ENCODE assay signal across 8 cellular contexts in the genomic region with DNA sequence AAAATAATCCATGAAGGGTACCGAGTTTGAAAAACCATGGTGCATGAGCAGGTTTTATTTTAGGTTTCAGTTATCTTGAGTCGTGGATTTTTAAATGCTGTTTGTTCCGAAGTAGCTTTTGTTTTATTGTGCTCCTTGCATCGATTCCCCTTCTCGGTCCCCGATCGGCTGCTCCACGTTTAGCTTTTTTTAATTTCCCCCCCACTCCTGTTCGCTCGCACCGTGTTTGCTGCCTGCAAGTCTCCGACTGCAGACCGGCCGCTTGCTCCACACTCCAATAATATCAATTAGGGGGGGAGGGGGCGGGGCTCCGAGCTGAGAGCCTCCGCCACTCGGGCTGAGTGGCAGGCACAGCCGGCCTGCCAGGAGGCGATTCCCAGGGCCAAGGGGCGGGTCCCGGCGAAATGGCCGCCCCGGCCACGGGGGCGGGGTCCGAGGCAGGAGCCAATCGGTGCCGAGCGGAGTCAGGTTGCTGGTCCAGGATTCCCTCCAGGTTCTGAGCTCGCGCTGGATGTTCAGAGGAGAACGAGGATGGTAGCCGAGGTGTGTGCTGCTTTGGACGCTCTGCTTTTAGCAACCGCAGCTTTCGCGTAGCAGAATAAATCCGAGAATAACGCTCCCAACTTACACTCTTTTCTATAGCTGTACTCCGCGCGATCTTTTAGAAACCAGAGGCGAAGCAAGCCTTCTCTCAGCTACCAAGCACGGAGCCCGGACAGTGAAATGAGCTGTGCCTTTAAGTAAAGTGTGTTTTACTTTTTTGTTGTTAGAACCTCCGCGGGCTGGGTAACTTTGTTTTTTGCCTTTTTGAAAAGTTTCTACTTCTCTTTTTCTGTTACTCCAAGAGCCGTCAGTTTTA. TPM values are rescaled to one million over a fixed set of nuclear protein-coding genes. Genes with fewer than 3 reads are reported as not detected.
DNase-seq lines count a peak whose midpoint lies in the region; ATAC-seq and TF ChIP-seq lines count a peak whose summit lies in the region.

EPHA7 (minus strand) TSS at position 256 of the 859 bp plus-strand sequence; CDS start at position 38, 218 bp downstream.

- H3K27ac Mint-ChIP-seq in neural progenitor cell (peak within 1 kb of the TSS; percentile 98), type B pancreatic cell (peak within 1 kb of the TSS; percentile 93)

- no peak for TF ChIP-seq CTCF in neural progenitor cell (IDR thresholded peaks at IDR 0.05)
- no peak for TF ChIP-seq CTCF in type B pancreatic cell (conservative IDR thresholded peaks at IDR 0.05)

- no peaks in the 10 kb centered on the region for H3K9me3 ChIP-seq in adipocyte (ENCODE audit: control insufficient read depth, low read length)
- H3K9me3 ChIP-seq in neural progenitor cell (ENCODE audit: low read depth): no peaks in the 10 kb centered on the region

- DNase-seq in COLO668 (lab: John Stamatoyannopoulos, UW; ENCODE audit: unreplicated experiment) (peak; percentile 96), NCI-H526 (lab: John Stamatoyannopoulos, UW) (peak; percentile 91 to 98), adipocyte (ENCODE audit: low read depth) (peak; percentile 94), head of caudate nucleus (peak; percentile 90 to 99 (median 97)), neural progenitor cell (ENCODE audit: low spot score) (peak; percentile 100), type B pancreatic cell (ENCODE audit: extremely low spot score, unreplicated experiment) (peak; percentile 99)

- ATAC-seq in GM19463 (IDR thresholded peaks at IDR 0.05; ENCODE audit: unreplicated experiment): peak; percentile 97
- peak; percentile 82 for ATAC-seq in HG03520 (IDR thresholded peaks at IDR 0.05; ENCODE audit: unreplicated experiment)

- peak within 1 kb of the TSS; percentile 81 for H3K27ac ChIP-seq in neural progenitor cell

- intact Hi-C loops in head of caudate nucleus (cut with DNase I): loop anchor here (10.0 kb wide), 1 partner anchor 145 kb away; no protein-coding TSS in a partner anchor

- H3K36me3 Mint-ChIP-seq in neural progenitor cell (peaks cover 16% of the 10 kb centered on the region), type B pancreatic cell (no peaks in the 10 kb centered on the region)

- H3F3A ChIP-seq in neural progenitor cell (ENCODE audit: low read depth): peaks cover 48% of the 10 kb centered on the region

- H3K9ac ChIP-seq in adipocyte (ENCODE audit: low read length) (no peak within 1 kb of the TSS), neural progenitor cell (peak within 1 kb of the TSS; percentile 57)

- H4K20me1 ChIP-seq in neural progenitor cell (ENCODE audit: low read depth): peaks cover 39% of the 10 kb centered on the region

- H3K36me3 ChIP-seq in adipocyte (ENCODE audit: control insufficient read depth, insufficient read depth, low read length, severe bottlenecking) (no peaks in the 10 kb centered on the region), neural progenitor cell (no peaks in the 10 kb centered on the region)

- H3K27me3 Mint-ChIP-seq in neural progenitor cell (ENCODE audit: insufficient read depth, low read depth): peaks cover 5% of the 10 kb centered on the region
- H3K27me3 Mint-ChIP-seq in type B pancreatic cell: peaks cover 25% of the 10 kb centered on the region

- H3K27me3 ChIP-seq in adipocyte (replicated peaks; ENCODE audit: control insufficient read depth, insufficient read depth, low read length): peaks cover 60% of the 10 kb centered on the region
- no peaks in the 10 kb centered on the region for H3K27me3 ChIP-seq in neural progenitor cell

- H3K79me2 ChIP-seq in neural progenitor cell (ENCODE audit: low read depth): peaks cover 67% of the 10 kb centered on the region

- peak within 1 kb of the TSS; percentile 73 for H2AFZ ChIP-seq in neural progenitor cell (replicated peaks)

- H3K4me1 Mint-ChIP-seq in neural progenitor cell: peaks cover 30% of the 10 kb centered on the region
- H3K4me1 Mint-ChIP-seq in type B pancreatic cell (ENCODE audit: unreplicated experiment): peaks cover 9% of the 10 kb centered on the region

- peak within 1 kb of the TSS; percentile 99 for H3K4me3 Mint-ChIP-seq in neural progenitor cell
- peak within 1 kb of the TSS; percentile 100 for H3K4me3 Mint-ChIP-seq in type B pancreatic cell

- peak within 1 kb of the TSS; percentile 82 for H3K4me3 ChIP-seq in adipocyte (ENCODE audit: low read length)
- peak within 1 kb of the TSS; percentile 99 for H3K4me3 ChIP-seq in neural progenitor cell

- H3K4me1 ChIP-seq in adipocyte (ENCODE audit: control insufficient read depth, insufficient read depth, low read length): peaks cover 18% of the 10 kb centered on the region
- H3K4me1 ChIP-seq in neural progenitor cell: peaks cover 28% of the 10 kb centered on the region

- peak within 1 kb of the TSS; percentile 92 for H3K4me2 ChIP-seq in neural progenitor cell

- H3K9me3 Mint-ChIP-seq in neural progenitor cell (peaks cover 3% of the 10 kb centered on the region), type B pancreatic cell (no peaks in the 10 kb centered on the region)

RNA-seq across cellular contexts. Expression of gene EPHA7, which starts in this region (rescaled TPM):
- 47.6 and 80.7 TPM in 2 replicates for total RNA-seq in neural progenitor cell (ENCODE audit: low replicate concordance)
- total RNA-seq in type B pancreatic cell (ENCODE audit: low replicate concordance): 22.7 and 48.9 TPM in 2 replicates

Comparison
In these comparisons a context has a peak if more than half of its experiments do, and no peak if none do; other contexts are left out.
1. Peak in every context shown above with its lines: DNase-seq, ATAC-seq, H3K4me3 ChIP-seq and H3K27ac ChIP-seq.